Comparison of ENCODE assay signal across 9 cellular contexts in the genomic region with DNA sequence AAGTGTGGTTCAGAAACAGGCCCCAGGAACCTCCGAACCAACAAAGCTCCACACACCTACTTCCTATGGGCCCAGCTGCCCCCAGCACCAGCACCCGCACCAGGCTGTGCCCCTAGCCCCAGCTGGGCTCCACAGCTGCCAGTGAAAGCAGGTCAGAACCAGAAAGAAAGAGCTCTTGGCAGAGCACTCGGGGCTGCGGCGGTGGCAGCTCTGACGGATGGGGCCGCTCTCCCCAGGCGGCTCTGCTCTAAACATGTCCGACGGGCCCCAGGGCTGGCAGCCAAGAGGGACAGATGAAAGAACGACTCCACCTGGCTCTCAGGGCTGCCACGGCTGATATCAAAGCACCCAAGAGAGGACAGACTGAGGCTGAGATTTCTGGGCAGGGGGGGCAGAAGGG. TPM values are rescaled to one million over a fixed set of nuclear protein-coding genes. Genes with fewer than 3 reads are reported as not detected.
A peak's percentile ranks its signal among the peaks of the same experiment; 100 is the strongest.
DNase-seq lines count a peak whose midpoint lies in the region; ATAC-seq and TF ChIP-seq lines count a peak whose summit lies in the region.
"Had no signal": no experiment of that assay in that cellular context is flagged by ENCODE, and none has a peak within 500 bp of the region (broad histone marks: within the 10 kb centered on the region; RNA-seq: fewer than 3 reads in every experiment).

No MANE protein-coding gene starts in this region.

- no peaks in the 10 kb centered on the region for H3K9me3 ChIP-seq in suprapubic skin

- H4K8ac ChIP-seq in mesendoderm (ENCODE audit: low read depth, low read length) = no peak overlapping the region

- H3K23ac ChIP-seq in mesendoderm (ENCODE audit: low read length) = no peak overlapping the region

- H2AK5ac ChIP-seq in mesendoderm (ENCODE audit: low read length) = no peak overlapping the region

- no peak overlapping the region for H3K4me2 ChIP-seq in mesendoderm (ENCODE audit: low read length)

- ATAC-seq in foreskin keratinocyte (no peak), HG02798 (IDR thresholded peaks at IDR 0.05; ENCODE audit: poor library complexity, unreplicated experiment) (no peak), GM19324 (IDR thresholded peaks at IDR 0.05; ENCODE audit: low FRiP score, unreplicated experiment) (no peak)

- H3K27me3 ChIP-seq in mesendoderm (ENCODE audit: insufficient read depth, low read length, poor library complexity) (no peaks in the 10 kb centered on the region), suprapubic skin (no peaks in the 10 kb centered on the region), foreskin keratinocyte (no peaks in the 10 kb centered on the region)

- no peak for TF ChIP-seq POLR2A in suprapubic skin (IDR thresholded peaks at IDR 0.05)

- no peaks in the 10 kb centered on the region for H3K79me1 ChIP-seq in mesendoderm (ENCODE audit: low read length)

- H2BK15ac ChIP-seq in mesendoderm (replicated peaks; ENCODE audit: low read depth) = no peak overlapping the region

- no peak overlapping the region for H3K4ac ChIP-seq in mesendoderm (ENCODE audit: low read depth, low read length)

- peak overlapping the region; percentile 39 for H3K56ac ChIP-seq in mesendoderm (ENCODE audit: low read length)

- no peaks in the 10 kb centered on the region for H3K36me3 ChIP-seq in mesendoderm (ENCODE audit: control insufficient read depth, insufficient read depth, low read length)
- no peaks in the 10 kb centered on the region for H3K36me3 ChIP-seq in suprapubic skin

- TF ChIP-seq CTCF in suprapubic skin (IDR thresholded peaks at IDR 0.05) (no peak), foreskin keratinocyte (conservative IDR thresholded peaks at IDR 0.05) (no peak)

- no CpG with 5 or more reads among the region's 12 CpGs for WGBS in mesendoderm (ENCODE audit: extremely low coverage, insufficient coverage, low lambda C conversion rate)
- 56% methylated on average over 11 of the region's 12 CpGs for WGBS in suprapubic skin

- H3K4me3 ChIP-seq in mesendoderm (ENCODE audit: low read length) (no peak overlapping the region), suprapubic skin (peak overlapping the region; percentile 24)
- H3K4me3 ChIP-seq: GM12878 had no signal

- DNase-seq in NCI-H446 (lab: John Stamatoyannopoulos, UW) = peak; percentile 12 to 61
- no peak for DNase-seq in NCI-H446 treated with DMSO at 0.1 percent for 48 hours (lab: John Stamatoyannopoulos, UW)
- DNase-seq in anterior cingulate cortex (lab: John Stamatoyannopoulos, UW) = peak in 40 of 58 donors; percentile 33 to 77 (median 54)
- DNase-seq in mesendoderm = no peak
- no peak for DNase-seq in suprapubic skin (ENCODE audit: low spot score in 2 of 2)
- DNase-seq in foreskin keratinocyte = no peak

- H3K27ac ChIP-seq in mesendoderm (ENCODE audit: low read depth, low read length) (no peak overlapping the region), suprapubic skin (peak overlapping the region; percentile 41), foreskin keratinocyte (no peak overlapping the region)

- H3K9ac ChIP-seq in mesendoderm (ENCODE audit: low read length) = no peak overlapping the region

- TF ChIP-seq EP300 in suprapubic skin (IDR thresholded peaks at IDR 0.05) = no peak

- no peak overlapping the region for H2BK5ac ChIP-seq in mesendoderm (ENCODE audit: low read length)

- no peak overlapping the region for H2BK120ac ChIP-seq in mesendoderm (ENCODE audit: low read depth, low read length)

- no peaks in the 10 kb centered on the region for H3K79me2 ChIP-seq in mesendoderm (ENCODE audit: control insufficient read depth, insufficient read depth, low read length)

- H4K5ac ChIP-seq in mesendoderm (ENCODE audit: low read length) = no peak overlapping the region

- no peaks in the 10 kb centered on the region for H3K4me1 ChIP-seq in mesendoderm (ENCODE audit: control insufficient read depth, low read depth, low read length)
- peaks cover 52% of the 10 kb centered on the region for H3K4me1 ChIP-seq in suprapubic skin
- H3K4me1 ChIP-seq in foreskin keratinocyte = peaks cover 11% of the 10 kb centered on the region

- no peak overlapping the region for H3K18ac ChIP-seq in mesendoderm (ENCODE audit: low read length)

RNA-seq across cellular contexts. Expression of a gene that starts 25.7 kb away (rescaled TPM):
- 27.4 TPM for polyA plus RNA-seq in mesendoderm (2013, experiment 1 of 2)
- 27.5 TPM for polyA plus RNA-seq in mesendoderm (2013, experiment 2 of 2)
- total RNA-seq in suprapubic skin = 1 to 10 TPM; 6.0 to 8.5 (median 8.3) TPM
- 10.6 and 11.1 TPM in 2 replicates for total RNA-seq in foreskin keratinocyte
- 10.7 and 11.5 TPM in 2 replicates for polyA plus RNA-seq in foreskin keratinocyte

RNA-seq across cellular contexts. Expression of a gene that starts 39.3 kb away (rescaled TPM):
- polyA plus RNA-seq in mesendoderm (2013, experiment 1 of 2) = 30.1 TPM
- polyA plus RNA-seq in mesendoderm (2013, experiment 2 of 2) = 29.0 TPM
- total RNA-seq in suprapubic skin = 10 to 100 TPM; 32.2 to 54.4 (median 42.8) TPM
- total RNA-seq in foreskin keratinocyte = 20.2 and 21.4 TPM in 2 replicates
- polyA plus RNA-seq in foreskin keratinocyte = 24.3 and 26.4 TPM in 2 replicates

Comparison
In these comparisons a context has a peak if more than half of its experiments do, and no peak if none do; other contexts are left out.
1. DNase-seq: peak in NCI-H446 (2 of 2) and anterior cingulate cortex (40 of 58); none in NCI-H446 treated with DMSO at 0.1 percent for 48 hours (single experiment), mesendoderm (single experiment), suprapubic skin (0 of 2) and foreskin keratinocyte (0 of 2).